In genomic region chr2:156517419-156517818, GRCh38 we compare ENCODE assay signal across 19 cellular contexts.
"Had no signal": no experiment of that assay in that cellular context is flagged by ENCODE, and none has a peak within 500 bp of the region (broad histone marks: within the 10 kb centered on the region; RNA-seq: fewer than 3 reads in every experiment).

No MANE protein-coding gene starts in this region.

- H3K27ac ChIP-seq: adrenal gland, colonic mucosa, esophagus squamous epithelium, heart left ventricle, ovary, thyroid gland, uterus had no signal

- H3K27me3 ChIP-seq: adrenal gland, colonic mucosa, esophagus squamous epithelium, heart left ventricle, ovary, thyroid gland, uterus had no signal

- H3K9me3 ChIP-seq: adrenal gland, colonic mucosa, ovary, thyroid gland, uterus had no signal

- ATAC-seq: activated CD8-positive, alpha-beta T cell treated with anti-CD3 and anti-CD28 coated beads for 36 hours; left colon; stimulated activated naive B cell treated with anti-CD40 and anti-IgM and Interleukin-4, amounts not matched to agents 10 μg/mL and 1 μg/mL and 100 μg/mL, for 72 hours had no signal

- H3K4me1 ChIP-seq: adrenal gland, colonic mucosa, esophagus squamous epithelium, heart left ventricle, uterus had no signal

- DNase-seq: activated B cell treated with CpG ODN at 0.5 μM for 24 hours; activated CD4-positive, alpha-beta T cell treated with anti-CD3 and anti-CD28 coated beads for 48 hours; activated CD8-positive, alpha-beta T cell treated with anti-CD3 and anti-CD28 coated beads for 36 hours; activated effector memory CD4-positive, alpha-beta T cell treated with anti-CD3 and anti-CD28 coated beads, Interleukin-2, amount 50 U/mL, for 16 hours; activated T-cell treated with anti-CD3 and anti-CD28 coated beads, Interleukin-2, amount 50 U/mL, for 48 hours; adrenal gland; central memory CD4-positive, alpha-beta T cell; colonic mucosa; esophagus squamous epithelium; foreskin melanocyte; heart left ventricle; left colon; ovary; stimulated activated CD4-positive, alpha-beta T cell treated with anti-CD3 and anti-CD28 coated beads, Interleukin-4, amount 100 ng/mL, for 1 hour; stimulated activated naive B cell treated with anti-CD40 and anti-IgM and Interleukin-4, amounts not matched to agents 10 μg/mL and 1 μg/mL and 100 μg/mL, for 72 hours; T-helper 2 cell; thyroid gland; uterus had no signal

- H3K36me3 ChIP-seq: colonic mucosa, ovary, thyroid gland, uterus had no signal

- H3K4me3 ChIP-seq: adrenal gland, colonic mucosa, esophagus squamous epithelium, heart left ventricle, lung, ovary, thyroid gland, uterus had no signal
